21 cellular contexts compared by ENCODE assay signal in the genomic region with DNA sequence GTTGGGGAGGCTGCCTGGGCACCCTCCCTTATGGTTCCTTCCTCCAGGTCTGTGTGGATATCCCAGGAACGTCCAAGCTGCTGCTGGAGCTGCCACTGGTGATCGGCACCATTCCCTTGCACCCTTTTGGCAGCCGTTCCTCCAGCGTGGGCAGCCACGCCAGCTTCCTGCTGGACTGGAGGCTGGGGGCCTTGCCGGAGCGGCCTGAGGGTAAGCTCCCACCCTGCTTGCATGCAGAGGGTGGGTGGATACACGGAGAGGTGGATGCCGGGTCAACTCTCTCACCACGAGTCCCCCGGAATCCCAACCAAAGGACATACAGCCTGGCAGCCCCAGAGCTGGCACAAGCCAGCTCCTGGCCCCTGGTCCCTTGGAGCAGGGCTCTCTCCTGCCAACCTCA. TPM values are rescaled to one million over a fixed set of nuclear protein-coding genes. Genes with fewer than 3 reads are reported as not detected.
DNase-seq lines count a peak whose midpoint lies in the region; ATAC-seq and TF ChIP-seq lines count a peak whose summit lies in the region.
"Had no signal": no experiment of that assay in that cellular context is flagged by ENCODE, and none has a peak within 500 bp of the region (broad histone marks: within the 10 kb centered on the region; RNA-seq: fewer than 3 reads in every experiment).

No MANE protein-coding gene starts in this region.

- no peaks in the 10 kb centered on the region for H3K36me3 ChIP-seq in parathyroid adenoma (ENCODE audit: control insufficient read depth, insufficient read depth, low read length)
- H3K36me3 ChIP-seq in tibial artery = peaks cover 64 to 70% (median 64%) of the 10 kb centered on the region in 3 donors

- H3K4me3 ChIP-seq in parathyroid adenoma (ENCODE audit: low read depth, low read length) = no peak overlapping the region
- peak overlapping the region; percentile 64 to 70 for H3K4me3 ChIP-seq in tibial artery

- no peak overlapping the region for H3K27ac Mint-ChIP-seq in activated naive CD4-positive, alpha-beta T cell treated with anti-CD3 and anti-CD28 coated beads, Interleukin-2, amount 50 U/mL, for 24 hours
- H3K27ac Mint-ChIP-seq in chondrocyte (ENCODE audit: unreplicated experiment) = no peak overlapping the region
- H3K27ac Mint-ChIP-seq: activated CD4-positive, alpha-beta memory T cell treated with anti-CD3 and anti-CD28 coated beads, Interleukin-2, amount 10 ng/mL, durations not matched to agents 7 days and 5 days; activated naive CD8-positive, alpha-beta T cell treated with anti-CD3 and anti-CD28 coated beads, Interleukin-2, amount 50 U/mL, for 24 hours; activated T-cell treated with anti-CD3 and anti-CD28 coated beads, Interleukin-2, amount 50 U/mL, for 24 hours had no signal

- no peak for ATAC-seq in HG03095 (IDR thresholded peaks at IDR 0.05; ENCODE audit: unreplicated experiment)
- ATAC-seq: effector memory CD8-positive, alpha-beta T cell; heart left ventricle had no signal

- TF ChIP-seq CTCF in chondrocyte (IDR thresholded peaks at IDR 0.05) (no peak), parathyroid adenoma (IDR thresholded peaks at IDR 0.05) (no peak), tibial artery (IDR thresholded peaks at IDR 0.05) (no peak)

- no peak overlapping the region for H3K4me2 ChIP-seq in parathyroid adenoma (ENCODE audit: low read length)

- peaks cover 17% of the 10 kb centered on the region for H3K36me3 Mint-ChIP-seq in activated naive CD4-positive, alpha-beta T cell treated with anti-CD3 and anti-CD28 coated beads, Interleukin-2, amount 50 U/mL, for 24 hours
- H3K36me3 Mint-ChIP-seq in chondrocyte (ENCODE audit: low read depth) = peaks cover 17% of the 10 kb centered on the region

- H2AFZ ChIP-seq in parathyroid adenoma = no peak overlapping the region

- no peak for DNase-seq in activated naive CD4-positive, alpha-beta T cell treated with anti-CD3 and anti-CD28 coated beads, Interleukin-2, amount 50 U/mL, for 16 hours
- DNase-seq in chondrocyte (ENCODE audit: low spot score) (no peak), tibial artery (peak in 1 of 2 donors; percentile 66), dedifferentiated amniotic fluid mesenchymal stem cell (ENCODE audit: extremely low spot score) (no peak), NCI-H2227 treated with DMSO at 0.1 percent for 48 hours (lab: John Stamatoyannopoulos, UW) (no peak)
- DNase-seq: activated CD4-positive, alpha-beta memory T cell treated with anti-CD3 and anti-CD28 coated beads, Interleukin-2, amount 10 ng/mL, durations not matched to agents 7 days and 5 days; activated naive CD8-positive, alpha-beta T cell treated with anti-CD3 and anti-CD28 coated beads, Interleukin-2, amount 50 U/mL, for 24 hours; activated T-cell treated with anti-CD3 and anti-CD28 coated beads, Interleukin-2, amount 50 U/mL, for 24 hours; effector memory CD8-positive, alpha-beta T cell; heart left ventricle; NCI-H1417 treated with DMSO at 0.1 percent for 48 hours; NCI-H2171 treated with DMSO at 0.1 percent for 48 hours; RPMI8226; stimulated activated CD4-positive, alpha-beta T cell treated with anti-CD3 and anti-CD28 coated beads, Interleukin-4, amount 100 ng/mL, for 4 hours; trophoblast cell had no signal

- H3K27me3 ChIP-seq in parathyroid adenoma (ENCODE audit: control insufficient read depth, insufficient read depth, low read length) (no peaks in the 10 kb centered on the region), tibial artery (no peaks in the 10 kb centered on the region)
- H3K27me3 ChIP-seq: heart left ventricle had no signal

- H3K27ac ChIP-seq in parathyroid adenoma = peak overlapping the region; percentile 99
- peak overlapping the region; percentile 84 to 88 for H3K27ac ChIP-seq in tibial artery

- peaks cover 46% of the 10 kb centered on the region for H3K79me2 ChIP-seq in parathyroid adenoma

- peak overlapping the region; percentile 91 for H3K9ac ChIP-seq in parathyroid adenoma

- peak overlapping the region; percentile 80 for H3K4me3 Mint-ChIP-seq in activated naive CD4-positive, alpha-beta T cell treated with anti-CD3 and anti-CD28 coated beads, Interleukin-2, amount 50 U/mL, for 24 hours
- peak overlapping the region; percentile 41 for H3K4me3 Mint-ChIP-seq in chondrocyte (ENCODE audit: unreplicated experiment)
- H3K4me3 Mint-ChIP-seq: activated CD4-positive, alpha-beta memory T cell treated with anti-CD3 and anti-CD28 coated beads, Interleukin-2, amount 10 ng/mL, durations not matched to agents 7 days and 5 days; activated T-cell treated with anti-CD3 and anti-CD28 coated beads, Interleukin-2, amount 50 U/mL, for 24 hours; CD14-positive monocyte; effector memory CD8-positive, alpha-beta T cell had no signal

- no peaks in the 10 kb centered on the region for H3K27me3 Mint-ChIP-seq in activated naive CD4-positive, alpha-beta T cell treated with anti-CD3 and anti-CD28 coated beads, Interleukin-2, amount 50 U/mL, for 24 hours
- no peaks in the 10 kb centered on the region for H3K27me3 Mint-ChIP-seq in chondrocyte (ENCODE audit: low read depth)
- H3K27me3 Mint-ChIP-seq: activated CD4-positive, alpha-beta memory T cell treated with anti-CD3 and anti-CD28 coated beads, Interleukin-2, amount 10 ng/mL, durations not matched to agents 7 days and 5 days; activated naive CD8-positive, alpha-beta T cell treated with anti-CD3 and anti-CD28 coated beads, Interleukin-2, amount 50 U/mL, for 24 hours; activated T-cell treated with anti-CD3 and anti-CD28 coated beads, Interleukin-2, amount 50 U/mL, for 24 hours; effector memory CD8-positive, alpha-beta T cell had no signal

- intact Hi-C loops in tibial artery (cut with DNase I; ENCODE audit: low total_unique reads) = no loop called here

- H3K4me1 Mint-ChIP-seq in activated naive CD4-positive, alpha-beta T cell treated with anti-CD3 and anti-CD28 coated beads, Interleukin-2, amount 50 U/mL, for 24 hours = peaks cover 59% of the 10 kb centered on the region
- peaks cover 40% of the 10 kb centered on the region for H3K4me1 Mint-ChIP-seq in chondrocyte (ENCODE audit: low read depth)

- H3K9me3 Mint-ChIP-seq in activated naive CD4-positive, alpha-beta T cell treated with anti-CD3 and anti-CD28 coated beads, Interleukin-2, amount 50 U/mL, for 24 hours = no peaks in the 10 kb centered on the region
- no peaks in the 10 kb centered on the region for H3K9me3 Mint-ChIP-seq in chondrocyte (ENCODE audit: low read depth)
- H3K9me3 Mint-ChIP-seq: activated CD4-positive, alpha-beta memory T cell treated with anti-CD3 and anti-CD28 coated beads, Interleukin-2, amount 10 ng/mL, durations not matched to agents 7 days and 5 days; activated naive CD8-positive, alpha-beta T cell treated with anti-CD3 and anti-CD28 coated beads, Interleukin-2, amount 50 U/mL, for 24 hours; activated T-cell treated with anti-CD3 and anti-CD28 coated beads, Interleukin-2, amount 50 U/mL, for 24 hours; effector memory CD8-positive, alpha-beta T cell had no signal

- H3K4me1 ChIP-seq in parathyroid adenoma (peaks cover 43% of the 10 kb centered on the region), tibial artery (peaks cover 0 to 70% (median 47%) of the 10 kb centered on the region in 4 donors)

- H3K9me3 ChIP-seq in parathyroid adenoma (ENCODE audit: control insufficient read depth, low read length) (no peaks in the 10 kb centered on the region), tibial artery (no peaks in the 10 kb centered on the region)
- H3K9me3 ChIP-seq: heart left ventricle had no signal

RNA-seq across cellular contexts. Expression of a gene that starts 2.2 kb away (rescaled TPM):
- 12.2 to 19.8 TPM (median 17.8 TPM) in 3 replicates for total RNA-seq in chondrocyte

RNA-seq across cellular contexts. Expression of a gene that starts 43.2 kb away (rescaled TPM):
- total RNA-seq in chondrocyte = 0.31 TPM in 1 of 3 replicates, not detected in the others
- total RNA-seq: activated CD4-positive, alpha-beta memory T cell treated with anti-CD3 and anti-CD28 coated beads, Interleukin-2, amount 10 ng/mL, durations not matched to agents 7 days and 5 days; bronchial epithelial cell; osteocyte had no signal
